Comparison of ENCODE assay signal across 21 cellular contexts in genomic region chr3:150875548-150875947, GRCh38. TPM values are rescaled to one million over a fixed set of nuclear protein-coding genes. Genes with fewer than 3 reads are reported as not detected.
DNase-seq lines count a peak whose midpoint lies in the region; ATAC-seq, FAIRE-seq and TF ChIP-seq lines count a peak whose summit lies in the region.
"Had no signal": no experiment of that assay in that cellular context is flagged by ENCODE, and none has a peak within 500 bp of the region (broad histone marks: within the 10 kb centered on the region; RNA-seq: fewer than 3 reads in every experiment).

No MANE protein-coding gene starts in this region.

- intact Hi-C loops in left ventricle myocardium superior (cut with micrococcal nuclease): no loop called here
- intact Hi-C loops in heart left ventricle (cut with DNase I): no loop called here
- intact Hi-C loops in GM12878 (cut with micrococcal nuclease; ENCODE audit: unreplicated experiment): no loop called here
- intact Hi-C loops in kidney (cut with DNase I): no loop called here

- no peak overlapping the region for H3K9ac ChIP-seq in GM12878 (ENCODE audit: control insufficient read depth, insufficient read depth, low read length)
- no peak overlapping the region for H3K9ac ChIP-seq in kidney (ENCODE audit: low read length in 2 of 2)

- TF ChIP-seq CTCF in heart left ventricle (IDR thresholded peaks at IDR 0.05) (no peak), GM12878 (IDR thresholded peaks at IDR 0.05 in 2 of 3, conservative IDR thresholded peaks at IDR 0.05 in 1 of 3; ENCODE audit: control insufficient read depth in 2 of 3, extremely low read depth in 1 of 3, insufficient read depth in 1 of 3, low read depth in 3 of 3, low read length in 3 of 3) (no peak), kidney (IDR thresholded peaks at IDR 0.05; ENCODE audit: borderline replicate concordance, extremely low read depth, insufficient read depth) (no peak)

- ATAC-seq in left ventricle myocardium superior: peak; percentile 24
- ATAC-seq in heart left ventricle: no peak
- ATAC-seq in HG02870 (IDR thresholded peaks at IDR 0.05; ENCODE audit: unreplicated experiment): peak; percentile 92
- peak; percentile 40; the same call in 1 of the 3 replicates for ATAC-seq in GM12878
- ATAC-seq in HG02840 (IDR thresholded peaks at IDR 0.05; ENCODE audit: low FRiP score, unreplicated experiment): no peak
- no peak for ATAC-seq in GM19035 (IDR thresholded peaks at IDR 0.05; ENCODE audit: unreplicated experiment)
- no peak for ATAC-seq in GM21717 (IDR thresholded peaks at IDR 0.05; ENCODE audit: unreplicated experiment)
- ATAC-seq: CD8-positive, alpha-beta T cell; stimulated activated naive CD8-positive, alpha-beta T cell treated with anti-CD3 and anti-CD28 coated beads, Interleukin-15, amount 100 ng/mL, for 72 hours had no signal

- in situ Hi-C loops in GM12878 (cut with MboI): no loop called here

- peaks cover 0 to 42% (median 11%) of the 10 kb centered on the region in 12 donors for H3K4me1 ChIP-seq in heart left ventricle
- no peaks in the 10 kb centered on the region; the same call in 1 of the 2 replicates for H3K4me1 ChIP-seq in GM12878 (ENCODE audit: control insufficient read depth, insufficient read depth, low read length)
- no peaks in the 10 kb centered on the region for H3K4me1 ChIP-seq in kidney (ENCODE audit: control insufficient read depth in 1 of 2, insufficient read depth in 1 of 2, low read depth in 1 of 2, low read length in 2 of 2)

- H2AFZ ChIP-seq in GM12878 (ENCODE audit: control insufficient read depth, low read depth, low read length): no peak overlapping the region

- CTCF ChIA-PET in GM12878 (lab: Yijun Ruan, JAX): no interaction called here

- no peak overlapping the region for H3K4me2 ChIP-seq in GM12878 (ENCODE audit: control insufficient read depth, insufficient read depth)

- no TSS peak for BruUV-seq in GM12878 (replicated peaks; lab: Mats Ljungman, UMichigan)

- 51 to 68% (median 59%) methylated on average over 2 of the region's 2 CpGs for WGBS in heart left ventricle, 4 donors
- 3% methylated on average over 2 of the region's 2 CpGs for WGBS in GM12878 (ENCODE audit: insufficient coverage, insufficient replicate concordance, low lambda C conversion rate, missing lambda C conversion rate)

- H4K20me1 ChIP-seq in GM12878 (ENCODE audit: control insufficient read depth, insufficient read depth): no peaks in the 10 kb centered on the region

- FAIRE-seq in GM12878 (lab: Jason Lieb, UNC) (no peak), kidney (lab: Jason Lieb, UNC) (no peak)
- FAIRE-seq: urothelium cell line had no signal

- no peak for TF ChIP-seq RAD21 in GM12878 (IDR thresholded peaks at IDR 0.05; ENCODE audit: insufficient read depth, low read depth, low read length)

- H3K4me3 ChIP-seq in heart left ventricle: no peak overlapping the region
- H3K4me3 ChIP-seq in GM12878: no peak overlapping the region
- H3K4me3 ChIP-seq in kidney (ENCODE audit: low read length in 2 of 2): no peak overlapping the region

- TF ChIP-seq POLR2A in heart left ventricle (IDR thresholded peaks at IDR 0.05): no peak
- no peak for TF ChIP-seq POLR2A in GM12878 (IDR thresholded peaks at IDR 0.05; ENCODE audit: low read depth, low read length)

- no peaks in the 10 kb centered on the region for H3K79me2 ChIP-seq in GM12878 (ENCODE audit: control insufficient read depth, insufficient read depth, low read length)

- H3K27ac ChIP-seq in heart left ventricle (no peak overlapping the region), GM12878 (ENCODE audit: control insufficient read depth, insufficient read depth) (no peak overlapping the region), kidney (ENCODE audit: low read depth in 2 of 2, low read length in 2 of 2) (no peak overlapping the region)

- POLR2A ChIA-PET in GM12878 (lab: Charles Lee): no interaction called here

- H3K27me3 ChIP-seq in heart left ventricle (no peaks in the 10 kb centered on the region), GM12878 (replicated peaks in 1 of 2; ENCODE audit: control insufficient read depth in 2 of 2, insufficient read depth in 2 of 2, low read length in 1 of 2) (no peaks in the 10 kb centered on the region; a peak in 1 of 4 replicates)

- H3K36me3 ChIP-seq in heart left ventricle (no peaks in the 10 kb centered on the region), GM12878 (ENCODE audit: control insufficient read depth in 2 of 2, insufficient read depth in 2 of 2, low read length in 1 of 2) (no peaks in the 10 kb centered on the region), kidney (ENCODE audit: control insufficient read depth in 1 of 2, insufficient read depth in 2 of 2, low read length in 2 of 2) (no peaks in the 10 kb centered on the region)

- SMC1A ChIA-PET in GM12878 (lab: Charles Lee; ENCODE audit: uncharacterized antibody, unreplicated experiment): interaction anchor here (1.6 kb wide), 1 partner anchor 88 kb away, joined by 3 read pairs; no protein-coding TSS in a partner anchor

- H3K9me3 ChIP-seq in heart left ventricle (no peaks in the 10 kb centered on the region), GM12878 (replicated peaks; ENCODE audit: control insufficient read depth, insufficient read depth, low read length) (no peaks in the 10 kb centered on the region), kidney (ENCODE audit: control insufficient read depth in 1 of 2, low read length in 2 of 2) (no peaks in the 10 kb centered on the region)

- RAD21 ChIA-PET in GM12878 (lab: Charles Lee; ENCODE audit: unreplicated experiment): no interaction called here

- TF ChIP-seq EP300 in GM12878 (IDR thresholded peaks at IDR 0.05; ENCODE audit: borderline replicate concordance in 1 of 2, control insufficient read depth in 1 of 2, low read depth in 2 of 2, low read length in 2 of 2): no peak

- no peak for DNase-seq in left ventricle myocardium superior
- DNase-seq in heart left ventricle: no peak
- no peak for DNase-seq in GM12878 (ENCODE audit: low read depth, low spot score)
- no peak for DNase-seq in kidney
- DNase-seq: ACHN; activated naive CD8-positive, alpha-beta T cell treated with anti-CD3 and anti-CD28 coated beads, Interleukin-2, amount 10 ng/mL, durations not matched to agents 7 days and 5 days; activated T-cell treated with anti-CD3 and anti-CD28 coated beads, Interleukin-2, amount 50 U/mL, for 1 hour; CD8-positive, alpha-beta T cell; HCEC 1CT; NCI-H1436 treated with DMSO at 0.1 percent for 48 hours; stimulated activated naive CD8-positive, alpha-beta T cell treated with anti-CD3 and anti-CD28 coated beads, Interleukin-15, amount 100 ng/mL, for 72 hours had no signal

TF ChIP-seq in GM12878, 131 proteins besides CTCF, POLR2A, EP300 and RAD21 (continues in another document):
- no peak for TF ChIP-seq ETV6 (conservative IDR thresholded peaks at IDR 0.05 in 1 of 2, IDR thresholded peaks at IDR 0.05 in 1 of 2; ENCODE audit: borderline replicate concordance in 1 of 2, low read depth in 1 of 2)
- TF ChIP-seq STAT3 (IDR thresholded peaks at IDR 0.05; ENCODE audit: low read depth, low read length): no peak
- no peak for TF ChIP-seq CBFB (IDR thresholded peaks at IDR 0.05; ENCODE audit: low read depth)
- TF ChIP-seq EED (IDR thresholded peaks at IDR 0.05; ENCODE audit: low read depth): no peak
- no peak for TF ChIP-seq TARDBP (IDR thresholded peaks at IDR 0.05; ENCODE audit: borderline replicate concordance)
- TF ChIP-seq CREB1 (IDR thresholded peaks at IDR 0.05; ENCODE audit: low read depth): no peak
- no peak for TF ChIP-seq NFYA (IDR thresholded peaks at IDR 0.05; ENCODE audit: borderline replicate concordance, low read depth, low read length)
- no peak for TF ChIP-seq YY1 (IDR thresholded peaks at IDR 0.05; ENCODE audit: low read depth, low read length)
- TF ChIP-seq ATF2 (IDR thresholded peaks at IDR 0.05; ENCODE audit: low read length): no peak
- no peak for TF ChIP-seq MTA3 (IDR thresholded peaks at IDR 0.05; ENCODE audit: borderline replicate concordance, low read length)
- no peak for TF ChIP-seq MYB (IDR thresholded peaks at IDR 0.05; ENCODE audit: borderline replicate concordance, low read depth, low read length)
- no peak for TF ChIP-seq RAD51 (IDR thresholded peaks at IDR 0.05)
- no peak for TF ChIP-seq SP1 (IDR thresholded peaks at IDR 0.05; ENCODE audit: low read depth, low read length)
- no peak for TF ChIP-seq BCL11A (IDR thresholded peaks at IDR 0.05; ENCODE audit: low read depth, low read length)
- no peak for TF ChIP-seq HDGF (IDR thresholded peaks at IDR 0.05)
- no peak for TF ChIP-seq RUNX3 (IDR thresholded peaks at IDR 0.05; ENCODE audit: low read length)

RNA-seq across cellular contexts. Expression of gene MINDY4B, which starts 29.7 kb away (rescaled TPM):
- not detected for total RNA-seq in left ventricle myocardium superior
- total RNA-seq in heart left ventricle: under 1 TPM in 1 of 9 donors, not detected in 8; 0.56 TPM
- not detected for polyA plus RNA-seq in heart left ventricle
- not detected in 2 replicates for total RNA-seq in GM12878 (2013; cell fraction: nucleolus; rRNA removed)
- total RNA-seq in GM12878 (2014; rRNA removed): not detected in 2 replicates
- total RNA-seq in GM12878 (2014; rRNA removed; fragmentation: Illumina TruSeq; extraction: Trizol): not detected in 2 replicates
- not detected in 2 replicates for total RNA-seq in GM12878 (2021)
- polyA plus RNA-seq in GM12878 (2011; ENCODE audit: low read depth): not detected
- polyA plus RNA-seq in GM12878 (2011; rRNA removed): not detected in 2 replicates
- not detected in 2 replicates for polyA plus RNA-seq in GM12878 (2011; cell fraction: cytosol; rRNA removed)
- not detected in 2 replicates for polyA plus RNA-seq in GM12878 (2011; cell fraction: nucleus; rRNA removed)
- not detected in 2 replicates for polyA plus RNA-seq in GM12878 (2012)
- polyA plus RNA-seq in GM12878 (2014; fragmentation: Illumina TruSeq; extraction: Trizol): not detected in 2 replicates
- not detected for polyA plus RNA-seq in GM12878 (2014; fragmentation: Nextera tagmentation; extraction: Ambion mirVana)
- polyA plus RNA-seq in GM12878 (2014; rRNA removed): not detected in 2 replicates
- not detected for polyA plus RNA-seq in GM12878 (2016; fragmentation: Nextera tagmentation; extraction: Ambion mirVana)
- not detected in 2 replicates for polyA minus RNA-seq in GM12878 (2011; rRNA and poly(A)+ RNA removed)
- not detected in 2 replicates for polyA minus RNA-seq in GM12878 (2011; cell fraction: cytosol; rRNA and poly(A)+ RNA removed)
- not detected in 2 replicates for polyA minus RNA-seq in GM12878 (2011; cell fraction: nucleus; rRNA and poly(A)+ RNA removed)
- total RNA-seq in kidney: not detected
- not detected for polyA plus RNA-seq in kidney (ENCODE audit: insufficient read depth, low read depth, low replicate concordance)
- total RNA-seq: activated naive CD8-positive, alpha-beta T cell treated with anti-CD3 and anti-CD28 coated beads, Interleukin-2, amount 10 ng/mL, durations not matched to agents 7 days and 5 days; CD8-positive, alpha-beta T cell; Daoy; fibroblast of villous mesenchyme; HT-29; lower leg skin; T-helper 2 cell treated with Interferon-gamma antibody and Interleukin-4, amounts not matched to agents 100 ng/mL and 5 ng/mL, for 36 hours had no signal

Comparison
In these comparisons a context has a peak if more than half of its experiments do, and no peak if none do; other contexts are left out.
1. ATAC-seq: peak in left ventricle myocardium superior (single experiment), HG02870 (single experiment) and GM12878 (single experiment); none in heart left ventricle (0 of 4), HG02840 (single experiment), GM19035 (single experiment) and GM21717 (single experiment).